In the genomic region with DNA sequence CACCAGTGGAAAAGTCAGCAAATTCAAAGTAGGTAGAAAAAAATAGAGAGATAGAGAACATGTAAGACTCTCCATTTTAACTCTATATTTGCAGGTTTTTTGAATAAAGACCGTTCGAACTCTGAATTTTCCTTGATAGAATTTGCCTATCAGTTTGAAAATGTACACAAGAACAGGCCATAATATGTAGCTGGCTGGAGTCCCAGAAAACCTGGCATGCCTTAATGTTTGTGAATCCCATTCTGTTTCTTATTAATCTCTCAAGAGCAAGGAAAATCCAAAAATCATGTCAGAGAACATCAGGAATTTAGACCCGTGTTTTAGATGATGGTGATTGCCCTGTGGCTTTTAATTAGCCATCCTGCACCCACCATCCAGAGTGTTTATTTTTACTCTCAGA, we compare ENCODE assay signal across 20 cellular contexts.
"Had no signal": no experiment of that assay in that cellular context is flagged by ENCODE, and none has a peak within 500 bp of the region (broad histone marks: within the 10 kb centered on the region; RNA-seq: fewer than 3 reads in every experiment).

No MANE protein-coding gene starts in this region.

- ATAC-seq: activated CD4-positive, CD25-positive, alpha-beta regulatory T cell treated with anti-CD3 and anti-CD28 coated beads, Interleukin-2, amount 50 U/mL, for 24 hours; activated T-cell treated with anti-CD3 and anti-CD28 coated beads, Interleukin-2, amount 50 U/mL, for 72 hours; gastrocnemius medialis; left ventricle myocardium superior; naive thymus-derived CD8-positive, alpha-beta T cell had no signal

- H3K27ac ChIP-seq: cardiac muscle cell, epithelial cell of prostate, gastrocnemius medialis, neural progenitor cell, spleen, thoracic aorta had no signal

- DNase-seq: activated CD4-positive, alpha-beta memory T cell treated with anti-CD3 and anti-CD28 coated beads, Interleukin-2, amount 10 ng/mL, durations not matched to agents 7 days and 5 days; activated CD4-positive, alpha-beta T cell treated with anti-CD3 and anti-CD28 coated beads, Interleukin-2, amount 10 ng/mL, durations not matched to agents 24 days and 14 days; activated effector memory CD4-positive, alpha-beta T cell treated with Interleukin-2 at 50 U/mL for 16 hours; activated naive CD4-positive, alpha-beta T cell treated with anti-CD3 and anti-CD28 coated beads for 36 hours; activated naive CD8-positive, alpha-beta T cell treated with anti-CD3 and anti-CD28 coated beads, Interleukin-2, amount 10 ng/mL, durations not matched to agents 7 days and 5 days; activated T-cell treated with anti-CD3 and anti-CD28 coated beads, Interleukin-2, amount 50 U/mL, for 72 hours; gastrocnemius medialis; head of caudate nucleus; hypothalamus; left ventricle myocardium superior; mammary epithelial cell; naive thymus-derived CD8-positive, alpha-beta T cell; spleen; stimulated activated CD4-positive, alpha-beta T cell treated with anti-CD3 and anti-CD28 coated beads, Interleukin-4, amount 100 ng/mL, for 1 hour; stimulated activated naive CD4-positive, alpha-beta T cell had no signal
